26 cellular contexts compared by ENCODE assay signal in genomic region chr3:34238407-34238806, GRCh38.
A peak's percentile ranks its signal among the peaks of the same experiment; 100 is the strongest.
DNase-seq lines count a peak whose midpoint lies in the region; ATAC-seq, FAIRE-seq and TF ChIP-seq lines count a peak whose summit lies in the region.
"Had no signal": no experiment of that assay in that cellular context is flagged by ENCODE, and none has a peak within 500 bp of the region (broad histone marks: within the 10 kb centered on the region; RNA-seq: fewer than 3 reads in every experiment).

No MANE protein-coding gene starts in this region.

- FAIRE-seq in GM12878 (lab: Jason Lieb, UNC) = no peak
- FAIRE-seq: A549, GM12891, GM18507, HepG2 had no signal

- H3K27ac Mint-ChIP-seq in activated CD4-positive, alpha-beta T cell treated with anti-CD3 and anti-CD28 coated beads, Interleukin-2, amount 10 ng/mL, durations not matched to agents 24 days and 14 days = no peak overlapping the region
- H3K27ac Mint-ChIP-seq: B cell; CD4-positive, CD25-positive, alpha-beta regulatory T cell; CD8-positive, alpha-beta memory T cell had no signal

- no peak for TF ChIP-seq POLR2A in GM12878 (IDR thresholded peaks at IDR 0.05; ENCODE audit: low read depth, low read length)

- H3K27ac ChIP-seq in A673 (ENCODE audit: low read depth, low read length, poor library complexity, severe bottlenecking) = peak overlapping the region; percentile 0
- no peak overlapping the region for H3K27ac ChIP-seq in GM12878 (ENCODE audit: control insufficient read depth, insufficient read depth)
- H3K27ac ChIP-seq: 22Rv1; A549; BLaER1 treated with 17β-estradiol and CSF1 and Interleukin-3, amounts not matched to agents 10 nM and 100 nM; GM23248 had no signal

- intact Hi-C loops in A673 (cut with micrococcal nuclease; ENCODE audit: unreplicated experiment) = no loop called here
- intact Hi-C loops in GM12878 (cut with micrococcal nuclease; ENCODE audit: unreplicated experiment) = no loop called here
- intact Hi-C loops in activated CD4-positive, alpha-beta T cell treated with anti-CD3 and anti-CD28 coated beads, Interleukin-2, amount 10 ng/mL, durations not matched to agents 24 days and 14 days (cut with micrococcal nuclease) = no loop called here

- no peaks in the 10 kb centered on the region for H3K9me3 ChIP-seq in A673 (ENCODE audit: low read depth, low read length, poor library complexity, severe bottlenecking)
- H3K9me3 ChIP-seq in Loucy (ENCODE audit: insufficient read depth, low read depth, low read length) = no peaks in the 10 kb centered on the region
- no peaks in the 10 kb centered on the region for H3K9me3 ChIP-seq in GM12878 (replicated peaks; ENCODE audit: control insufficient read depth, insufficient read depth, low read length)
- H3K9me3 ChIP-seq: A549; BLaER1 treated with 17β-estradiol and CSF1 and Interleukin-3, amounts not matched to agents 10 nM and 100 nM had no signal

- no peaks in the 10 kb centered on the region for H3F3A ChIP-seq in Loucy (ENCODE audit: low read depth)

- no peak for TF ChIP-seq EP300 in GM12878 (IDR thresholded peaks at IDR 0.05; ENCODE audit: borderline replicate concordance in 1 of 2, control insufficient read depth in 1 of 2, low read depth in 2 of 2, low read length in 2 of 2)

- peaks cover 5% of the 10 kb centered on the region for H3K27me3 Mint-ChIP-seq in activated CD4-positive, alpha-beta T cell treated with anti-CD3 and anti-CD28 coated beads, Interleukin-2, amount 10 ng/mL, durations not matched to agents 24 days and 14 days
- H3K27me3 Mint-ChIP-seq in activated T-cell treated with anti-CD3 and anti-CD28 coated beads, Interleukin-2, amount 50 U/mL, for 4 hours (ENCODE audit: low read depth) = no peaks in the 10 kb centered on the region
- H3K27me3 Mint-ChIP-seq: B cell; CD4-positive, CD25-positive, alpha-beta regulatory T cell; IgD-negative memory B cell had no signal

- H3K4me1 ChIP-seq in A673 (ENCODE audit: insufficient read depth, low read length, poor library complexity, severe bottlenecking) = peaks cover 33% of the 10 kb centered on the region
- peaks cover 4% of the 10 kb centered on the region for H3K4me1 ChIP-seq in Loucy (ENCODE audit: insufficient read depth, low read length, poor library complexity, severe bottlenecking)
- no peaks in the 10 kb centered on the region for H3K4me1 ChIP-seq in GM12878 (ENCODE audit: control insufficient read depth, insufficient read depth, low read length)
- H3K4me1 ChIP-seq: A549; BLaER1 treated with 17β-estradiol and CSF1 and Interleukin-3, amounts not matched to agents 10 nM and 100 nM had no signal

- H3K27me3 ChIP-seq in A673 (replicated peaks; ENCODE audit: insufficient read depth, low read depth, low read length, poor library complexity) (no peaks in the 10 kb centered on the region), Loucy (ENCODE audit: insufficient read depth, low read length, poor library complexity, severe bottlenecking) (no peaks in the 10 kb centered on the region), GM12878 (replicated peaks in 1 of 2; ENCODE audit: control insufficient read depth in 2 of 2, insufficient read depth in 2 of 2, low read length in 1 of 2) (no peaks in the 10 kb centered on the region)
- H3K27me3 ChIP-seq: BLaER1 treated with 17β-estradiol and CSF1 and Interleukin-3, amounts not matched to agents 10 nM and 100 nM had no signal

- H4K20me1 ChIP-seq in Loucy (ENCODE audit: insufficient read depth, low read length, poor library complexity, severe bottlenecking) (no peaks in the 10 kb centered on the region), GM12878 (ENCODE audit: control insufficient read depth, insufficient read depth) (no peaks in the 10 kb centered on the region)
- H4K20me1 ChIP-seq: BLaER1 treated with 17β-estradiol and CSF1 and Interleukin-3, amounts not matched to agents 10 nM and 100 nM had no signal

- BruUV-seq in A673 (replicated peaks; lab: Mats Ljungman, UMichigan) (no TSS peak), GM12878 (replicated peaks; lab: Mats Ljungman, UMichigan) (no TSS peak)

- no peaks in the 10 kb centered on the region for H3K4me1 Mint-ChIP-seq in activated CD4-positive, alpha-beta T cell treated with anti-CD3 and anti-CD28 coated beads, Interleukin-2, amount 10 ng/mL, durations not matched to agents 24 days and 14 days
- H3K4me1 Mint-ChIP-seq in activated T-cell treated with anti-CD3 and anti-CD28 coated beads, Interleukin-2, amount 50 U/mL, for 4 hours (ENCODE audit: low read depth) = no peaks in the 10 kb centered on the region
- H3K4me1 Mint-ChIP-seq: CD4-positive, CD25-positive, alpha-beta regulatory T cell had no signal

- TF ChIP-seq CTCF in A673 (conservative IDR thresholded peaks at IDR 0.05; ENCODE audit: low read depth, low read length) = no peak
- TF ChIP-seq CTCF in Loucy (conservative IDR thresholded peaks at IDR 0.05; ENCODE audit: low read length) = no peak
- TF ChIP-seq CTCF in GM12878 (IDR thresholded peaks at IDR 0.05 in 2 of 3, conservative IDR thresholded peaks at IDR 0.05 in 1 of 3; ENCODE audit: control insufficient read depth in 2 of 3, extremely low read depth in 1 of 3, insufficient read depth in 1 of 3, low read depth in 3 of 3, low read length in 3 of 3) = no peak

- RAD21 ChIA-PET in GM12878 (lab: Charles Lee; ENCODE audit: unreplicated experiment) = no interaction called here

- DNase-seq in A673 (ENCODE audit: low spot score) (no peak), GM12878 (ENCODE audit: low read depth, low spot score) (no peak), CD1c-positive myeloid dendritic cell (ENCODE audit: extremely low spot score) (no peak), NCI-H1930 (lab: John Stamatoyannopoulos, UW) (no peak)
- DNase-seq in activated CD4-positive, alpha-beta T cell treated with anti-CD3 and anti-CD28 coated beads, Interleukin-2, amount 10 ng/mL, durations not matched to agents 24 days and 14 days = no peak
- no peak for DNase-seq in activated T-cell treated with anti-CD3 and anti-CD28 coated beads, Interleukin-2, amount 50 U/mL, for 4 hours
- DNase-seq: CD4-positive, CD25-positive, alpha-beta regulatory T cell; CD8-positive, alpha-beta memory T cell; COR-L47; DMS 273 treated with DMSO at 0.1 percent for 48 hours; DMS53; DND-41; EL; GM23248; HCEC 1CT; KBM-7 had no signal

- no peak for TF ChIP-seq RAD21 in GM12878 (IDR thresholded peaks at IDR 0.05; ENCODE audit: insufficient read depth, low read depth, low read length)

- H3K4me3 ChIP-seq in A673 (ENCODE audit: low read depth, low read length, poor library complexity, severe bottlenecking) (no peak overlapping the region), Loucy (ENCODE audit: low read length, poor library complexity, severe bottlenecking) (no peak overlapping the region), GM12878 (no peak overlapping the region)
- H3K4me3 ChIP-seq: A549; BLaER1 treated with 17β-estradiol and CSF1 and Interleukin-3, amounts not matched to agents 10 nM and 100 nM; GM23248 had no signal

- H3K36me3 ChIP-seq in A673 (ENCODE audit: insufficient read depth, low read length, poor library complexity, severe bottlenecking) (no peaks in the 10 kb centered on the region), Loucy (ENCODE audit: insufficient read depth, low read length) (no peaks in the 10 kb centered on the region), GM12878 (ENCODE audit: control insufficient read depth in 2 of 2, insufficient read depth in 2 of 2, low read length in 1 of 2) (no peaks in the 10 kb centered on the region)
- H3K36me3 ChIP-seq: BLaER1 treated with 17β-estradiol and CSF1 and Interleukin-3, amounts not matched to agents 10 nM and 100 nM had no signal

- H3K4me2 ChIP-seq in Loucy (ENCODE audit: low read depth, low read length, poor library complexity, severe bottlenecking) = peak overlapping the region; percentile 15
- no peak overlapping the region for H3K4me2 ChIP-seq in GM12878 (ENCODE audit: control insufficient read depth, insufficient read depth)
- H3K4me2 ChIP-seq: A549; BLaER1 treated with 17β-estradiol and CSF1 and Interleukin-3, amounts not matched to agents 10 nM and 100 nM had no signal

- no peak overlapping the region for H2AFZ ChIP-seq in Loucy (ENCODE audit: low read length)
- H2AFZ ChIP-seq in GM12878 (ENCODE audit: control insufficient read depth, low read depth, low read length) = peak overlapping the region; percentile 38
- H2AFZ ChIP-seq: GM23248 had no signal

- H3K9me2 ChIP-seq in Loucy (replicated peaks; ENCODE audit: low read depth, low read length) = no peaks in the 10 kb centered on the region

- WGBS in GM12878 (ENCODE audit: insufficient coverage, insufficient replicate concordance, low lambda C conversion rate, missing lambda C conversion rate) = 24% methylated on average over 1 of the region's 1 CpG

- SMC1A ChIA-PET in GM12878 (lab: Charles Lee; ENCODE audit: uncharacterized antibody, unreplicated experiment) = no interaction called here

- H3K9ac ChIP-seq in Loucy (ENCODE audit: low read depth, low read length, poor library complexity, severe bottlenecking) (no peak overlapping the region), GM12878 (ENCODE audit: control insufficient read depth, insufficient read depth, low read length) (no peak overlapping the region)
- H3K9ac ChIP-seq: BLaER1 treated with 17β-estradiol and CSF1 and Interleukin-3, amounts not matched to agents 10 nM and 100 nM; GM23248 had no signal

- CTCF ChIA-PET in A673 (lab: Charles Lee) (interaction anchor here (1.0 kb wide), 1 partner anchor 22 kb away, joined by 4 read pairs; no protein-coding TSS in a partner anchor), GM12878 (lab: Yijun Ruan, JAX) (no interaction called here)

- H3K9me3 Mint-ChIP-seq in activated CD4-positive, alpha-beta T cell treated with anti-CD3 and anti-CD28 coated beads, Interleukin-2, amount 10 ng/mL, durations not matched to agents 24 days and 14 days = no peaks in the 10 kb centered on the region
- H3K9me3 Mint-ChIP-seq in activated T-cell treated with anti-CD3 and anti-CD28 coated beads, Interleukin-2, amount 50 U/mL, for 4 hours = no peaks in the 10 kb centered on the region
- H3K9me3 Mint-ChIP-seq: CD8-positive, alpha-beta memory T cell; IgD-negative memory B cell had no signal

- ATAC-seq in GM19395 (IDR thresholded peaks at IDR 0.05; ENCODE audit: unreplicated experiment) = peak; percentile 54
- ATAC-seq in GM12878 = peak; percentile 55
- no peak for ATAC-seq in activated T-cell treated with anti-CD3 and anti-CD28 coated beads, Interleukin-2, amount 50 U/mL, for 4 hours
- ATAC-seq: A549, HepG2 had no signal

- in situ Hi-C loops in GM12878 (cut with MboI) = no loop called here

- H3K79me2 ChIP-seq in Loucy (ENCODE audit: insufficient read depth, low read length) (no peaks in the 10 kb centered on the region), GM12878 (ENCODE audit: control insufficient read depth, insufficient read depth, low read length) (no peaks in the 10 kb centered on the region)

- no peak overlapping the region for H3K4me3 Mint-ChIP-seq in activated CD4-positive, alpha-beta T cell treated with anti-CD3 and anti-CD28 coated beads, Interleukin-2, amount 10 ng/mL, durations not matched to agents 24 days and 14 days
- H3K4me3 Mint-ChIP-seq in activated T-cell treated with anti-CD3 and anti-CD28 coated beads, Interleukin-2, amount 50 U/mL, for 4 hours = no peak overlapping the region
- H3K4me3 Mint-ChIP-seq: B cell; CD4-positive, CD25-positive, alpha-beta regulatory T cell had no signal

- POLR2A ChIA-PET in A673 (lab: Charles Lee; ENCODE audit: low non-redundant PET) (no interaction called here), GM12878 (lab: Charles Lee) (no interaction called here)

- H3K36me3 Mint-ChIP-seq in activated CD4-positive, alpha-beta T cell treated with anti-CD3 and anti-CD28 coated beads, Interleukin-2, amount 10 ng/mL, durations not matched to agents 24 days and 14 days (ENCODE audit: low read depth) = no peaks in the 10 kb centered on the region
- no peaks in the 10 kb centered on the region for H3K36me3 Mint-ChIP-seq in activated T-cell treated with anti-CD3 and anti-CD28 coated beads, Interleukin-2, amount 50 U/mL, for 4 hours (ENCODE audit: insufficient read depth)
- H3K36me3 Mint-ChIP-seq: CD4-positive, CD25-positive, alpha-beta regulatory T cell; CD8-positive, alpha-beta memory T cell had no signal

Comparison
In these comparisons a context has a peak if more than half of its experiments do, and no peak if none do; other contexts are left out.
1. ATAC-seq: peak in GM19395 (single experiment) and GM12878 (single experiment); none in activated T-cell treated with anti-CD3 and anti-CD28 coated beads, Interleukin-2, amount 50 U/mL, for 4 hours (0 of 2).